Comparison of ENCODE assay signal across 23 cellular contexts in genomic region chr17:2798188-2798587, GRCh38. TPM values are rescaled to one million over a fixed set of nuclear protein-coding genes. Genes with fewer than 3 reads are reported as not detected.
A peak's percentile ranks its signal among the peaks of the same experiment; 100 is the strongest.
DNase-seq lines count a peak whose midpoint lies in the region; ATAC-seq and TF ChIP-seq lines count a peak whose summit lies in the region.
"Had no signal": no experiment of that assay in that cellular context is flagged by ENCODE, and none has a peak within 500 bp of the region (broad histone marks: within the 10 kb centered on the region; RNA-seq: fewer than 3 reads in every experiment).

No MANE protein-coding gene starts in this region.

- H3K27me3 ChIP-seq in BLaER1 (no peaks in the 10 kb centered on the region), HAP-1 (ENCODE audit: low read depth) (no peaks in the 10 kb centered on the region)
- H3K27me3 ChIP-seq: dorsolateral prefrontal cortex, hepatocyte, thyroid gland had no signal

- H3K4me3 ChIP-seq in BLaER1 (no peak overlapping the region; the same call in 1 of the 2 replicates), HAP-1 (no peak overlapping the region)
- H3K4me3 ChIP-seq: hepatocyte, thyroid gland had no signal

- H3K4me1 ChIP-seq in BLaER1 = peaks cover 68% of the 10 kb centered on the region
- no peaks in the 10 kb centered on the region for H3K4me1 ChIP-seq in HAP-1
- H3K4me1 ChIP-seq: thyroid gland had no signal

- H3K4me1 Mint-ChIP-seq in CD14-positive monocyte (peaks cover 79% of the 10 kb centered on the region), naive B cell (peaks cover 47 to 69% (median 65%) of the 10 kb centered on the region in 3 donors)
- H3K4me1 Mint-ChIP-seq in activated T-helper 17 cell treated with anti-CD3 and anti-CD28 coated beads, Interleukin-2, amount 50 U/mL, for 72 hours = peaks cover 48% of the 10 kb centered on the region

- H3K27ac ChIP-seq in BLaER1 = peak overlapping the region; percentile 69
- H3K27ac ChIP-seq: hepatocyte, thyroid gland had no signal

- H3K36me3 Mint-ChIP-seq in CD14-positive monocyte (peaks cover 30 to 43% of the 10 kb centered on the region in 2 donors), naive B cell (peaks cover 0 to 13% of the 10 kb centered on the region in 2 donors)
- H3K36me3 Mint-ChIP-seq in activated T-helper 17 cell treated with anti-CD3 and anti-CD28 coated beads, Interleukin-2, amount 50 U/mL, for 72 hours (ENCODE audit: low read depth) = peaks cover 20% of the 10 kb centered on the region

- peak overlapping the region; percentile 95 to 97 for H3K4me3 Mint-ChIP-seq in CD14-positive monocyte
- H3K4me3 Mint-ChIP-seq in activated T-helper 17 cell treated with anti-CD3 and anti-CD28 coated beads, Interleukin-2, amount 50 U/mL, for 72 hours = peak overlapping the region; percentile 76
- peak overlapping the region in 6 of 8 donors; percentile 75 to 99 (median 88) for H3K4me3 Mint-ChIP-seq in naive B cell

- peak overlapping the region; percentile 71 for H3K9ac ChIP-seq in BLaER1

- in situ Hi-C loops in HAP-1 (cut with MboI; ENCODE audit: low sequenced_read_pairs) = no loop called here

- H3K4me2 ChIP-seq in BLaER1 = peak overlapping the region; percentile 99
- H3K4me2 ChIP-seq: hepatocyte had no signal

- DNase-seq in CD14-positive monocyte (ENCODE audit: low spot score) (no peak), naive B cell (no peak), NCI-H526 treated with DMSO at 0.1 percent for 48 hours (lab: John Stamatoyannopoulos, UW) (no peak), HAP-1 (ENCODE audit: low spot score in 2 of 2) (no peak)
- DNase-seq: activated CD4-positive, alpha-beta T cell treated with anti-CD3 and anti-CD28 coated beads for 1 hour; activated CD8-positive, alpha-beta memory T cell treated with anti-CD3 and anti-CD28 coated beads, Interleukin-2, amount 50 U/mL, for 48 hours; amygdala; foreskin fibroblast; NCI-H1048; NCI-H226; NCI-H82; occipital lobe; OCI-M1; stimulated activated CD4-positive, alpha-beta T cell treated with anti-CD3 and anti-CD28 coated beads, Interleukin-4, amount 100 ng/mL, for 1 hour; stimulated activated naive CD8-positive, alpha-beta T cell treated with anti-CD3 and anti-CD28 coated beads, Interleukin-15, Interleukin-2, amounts not matched to agents 100 U/mL and 50 U/mL, for 24 hours; thyroid gland had no signal

- peak overlapping the region in 4 of 7 donors; percentile 85 to 95 (median 92) for H3K27ac Mint-ChIP-seq in CD14-positive monocyte
- no peak overlapping the region for H3K27ac Mint-ChIP-seq in activated T-helper 17 cell treated with anti-CD3 and anti-CD28 coated beads, Interleukin-2, amount 50 U/mL, for 72 hours
- peak overlapping the region in 4 of 6 donors; percentile 21 to 81 (median 56) for H3K27ac Mint-ChIP-seq in naive B cell

- intact Hi-C loops in CD14-positive monocyte (cut with micrococcal nuclease) = loop anchor here in 1 of 2 donors (10.0 kb wide), 2 partner anchors 57 to 207 kb away; no protein-coding TSS in a partner anchor

- H3K36me3 ChIP-seq in BLaER1 (peaks cover 26% of the 10 kb centered on the region), HAP-1 (replicated peaks) (no peaks in the 10 kb centered on the region)
- H3K36me3 ChIP-seq: thyroid gland had no signal

- peaks cover 15% of the 10 kb centered on the region; the same call in 1 of the 2 replicates for H4K20me1 ChIP-seq in BLaER1

- no peaks in the 10 kb centered on the region for H3K27me3 Mint-ChIP-seq in CD14-positive monocyte (ENCODE audit: low read depth in 3 of 3)
- H3K27me3 Mint-ChIP-seq in activated T-helper 17 cell treated with anti-CD3 and anti-CD28 coated beads, Interleukin-2, amount 50 U/mL, for 72 hours = peaks cover 7% of the 10 kb centered on the region
- no peaks in the 10 kb centered on the region for H3K27me3 Mint-ChIP-seq in naive B cell

- H3K9me3 Mint-ChIP-seq in CD14-positive monocyte (peaks cover 0 to 1% (median 0%) of the 10 kb centered on the region in 7 donors), naive B cell (no peaks in the 10 kb centered on the region)
- no peaks in the 10 kb centered on the region for H3K9me3 Mint-ChIP-seq in activated T-helper 17 cell treated with anti-CD3 and anti-CD28 coated beads, Interleukin-2, amount 50 U/mL, for 72 hours

- no peaks in the 10 kb centered on the region for H3K9me3 ChIP-seq in BLaER1
- H3K9me3 ChIP-seq in HAP-1 = no peaks in the 10 kb centered on the region
- H3K9me3 ChIP-seq: thyroid gland had no signal

- TF ChIP-seq CTCF in CD14-positive monocyte (IDR thresholded peaks at IDR 0.05) = no peak

- no peak for ATAC-seq in activated T-helper 17 cell treated with anti-CD3 and anti-CD28 coated beads, Interleukin-2, amount 50 U/mL, for 72 hours (replicated peaks)
- no peak for ATAC-seq in naive B cell (ENCODE audit: low read depth in 2 of 2)
- no peak for ATAC-seq in esophagus mucosa
- ATAC-seq: stimulated activated naive CD8-positive, alpha-beta T cell treated with anti-CD3 and anti-CD28 coated beads, Interleukin-15, Interleukin-2, amounts not matched to agents 100 U/mL and 50 U/mL, for 24 hours had no signal

RNA-seq across cellular contexts. Expression of gene RAP1GAP2, which starts 1.9 kb away (rescaled TPM):
- polyA plus RNA-seq in CD14-positive monocyte (1 to 10 TPM; 1.5 to 6.1 TPM), naive B cell (ENCODE audit: low read depth in 6 of 6) (1 to 10 TPM in 3 of 6 donors, under 1 TPM in 2, not detected in 1; 0.96 to 2.9 (median 1.4) TPM)
- total RNA-seq in activated T-helper 17 cell treated with anti-CD3 and anti-CD28 coated beads, Interleukin-2, amount 50 U/mL, for 72 hours = 1 to 10 TPM in 1 of 2 donors, under 1 TPM in 1; 0.77 to 1.6 TPM
- 17.9 TPM for total RNA-seq in esophagus mucosa

RNA-seq across cellular contexts. Expression of gene CCDC92B, which starts 48.7 kb away (rescaled TPM):
- not detected for polyA plus RNA-seq in CD14-positive monocyte
- total RNA-seq in activated T-helper 17 cell treated with anti-CD3 and anti-CD28 coated beads, Interleukin-2, amount 50 U/mL, for 72 hours = under 1 TPM in 1 of 2 donors, not detected in 1; 0.11 TPM
- not detected for polyA plus RNA-seq in naive B cell (ENCODE audit: low read depth in 6 of 6)
- total RNA-seq in esophagus mucosa = 0.68 TPM
- total RNA-seq: hepatocyte, LHCN-M2, liver had no signal
- polyA plus RNA-seq: liver had no signal
